ENCODE assay signal across 1 cellular context in the genomic region with DNA sequence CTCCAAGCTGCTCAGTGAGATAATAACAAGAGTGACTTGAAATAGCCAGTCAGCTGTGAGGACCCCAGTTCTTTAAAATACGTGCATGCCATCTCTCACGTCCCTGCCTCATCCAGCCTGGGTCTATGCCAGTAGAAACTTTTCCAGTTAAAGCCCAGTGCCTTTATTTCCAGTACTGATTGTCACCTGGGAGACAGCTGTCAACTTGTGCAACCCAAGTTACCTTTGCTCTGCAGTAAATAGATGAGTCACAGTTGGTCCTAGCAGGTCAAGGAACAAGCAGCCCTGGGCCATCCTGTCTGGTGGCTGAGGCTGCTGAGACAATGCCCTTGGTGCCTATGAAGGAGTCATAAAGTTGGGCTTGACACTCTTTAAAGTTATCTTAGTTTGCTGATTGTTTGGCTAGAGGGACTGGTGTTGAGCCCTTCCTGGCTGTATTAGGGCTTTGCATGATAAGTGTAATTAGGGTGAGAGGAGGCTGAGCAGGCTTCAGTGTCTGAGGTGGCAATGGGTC.
TF ChIP-seq lines count a peak whose summit lies in the region.

No MANE protein-coding gene starts in this region.

TF ChIP-seq in HepG2, 621 proteins besides CTCF, POLR2A, EP300 and RAD21 (continued from another document and continues in another):
- TF ChIP-seq, protein P1, sequence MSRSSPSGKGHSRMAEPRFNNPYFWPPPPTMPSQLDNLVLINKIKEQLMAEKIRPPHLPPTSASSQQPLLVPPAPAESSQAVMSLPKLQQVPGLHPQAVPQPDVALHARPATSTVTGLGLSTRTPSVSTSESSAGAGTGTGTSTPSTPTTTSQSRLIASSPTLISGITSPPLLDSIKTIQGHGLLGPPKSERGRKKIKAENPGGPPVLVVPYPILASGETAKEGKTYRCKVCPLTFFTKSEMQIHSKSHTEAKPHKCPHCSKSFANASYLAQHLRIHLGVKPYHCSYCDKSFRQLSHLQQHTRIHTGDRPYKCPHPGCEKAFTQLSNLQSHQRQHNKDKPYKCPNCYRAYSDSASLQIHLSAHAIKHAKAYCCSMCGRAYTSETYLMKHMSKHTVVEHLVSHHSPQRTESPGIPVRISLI (CRISPR knock-in tag; IDR thresholded peaks at IDR 0.05; ENCODE audit: borderline replicate concordance) = no peak
- TF ChIP-seq JUN (CRISPR knock-in tag; IDR thresholded peaks at IDR 0.05) (peak; percentile 35; the same call in 1 of the 2 replicates), FOSL1 (CRISPR knock-in tag; IDR thresholded peaks at IDR 0.05; ENCODE audit: borderline replicate concordance) (peak; percentile 82), SALL1 (CRISPR knock-in tag; IDR thresholded peaks at IDR 0.05) (peak; percentile 55), BATF2 (CRISPR knock-in tag; IDR thresholded peaks at IDR 0.05) (no peak), FOXO1 (CRISPR knock-in tag; IDR thresholded peaks at IDR 0.05) (peak; percentile 74; the same call in 1 of the 2 replicates), XBP1 (CRISPR knock-in tag; IDR thresholded peaks at IDR 0.05) (no peak), ZNF619 (CRISPR knock-in tag; IDR thresholded peaks at IDR 0.05) (no peak), SSRP1 (CRISPR knock-in tag; IDR thresholded peaks at IDR 0.05) (no peak), TSC22D2 (CRISPR knock-in tag; IDR thresholded peaks at IDR 0.05; ENCODE audit: borderline replicate concordance) (no peak), ZNF484 (CRISPR knock-in tag; IDR thresholded peaks at IDR 0.05; ENCODE audit: borderline replicate concordance, low read depth) (no peak), RFX3 (CRISPR knock-in tag; IDR thresholded peaks at IDR 0.05) (peak; percentile 82), SRSF4 (IDR thresholded peaks at IDR 0.05; ENCODE audit: low read depth, low read length, poor library complexity, severe bottlenecking) (no peak), ZBTB3 (CRISPR knock-in tag; IDR thresholded peaks at IDR 0.05; ENCODE audit: borderline replicate concordance, low read depth) (no peak), GATAD2A (CRISPR knock-in tag; IDR thresholded peaks at IDR 0.05) (peak; percentile 22; the same call in 1 of the 2 replicates), SIN3A (IDR thresholded peaks at IDR 0.05; ENCODE audit: borderline replicate concordance, low read depth, low read length) (0 out of 2 replicates have a peak, but pooled peaks have one; percentile 26), ETV5 (CRISPR knock-in tag; IDR thresholded peaks at IDR 0.05; ENCODE audit: borderline replicate concordance) (peak; percentile 25; the same call in 1 of the 2 replicates), SMAD1 (CRISPR knock-in tag; IDR thresholded peaks at IDR 0.05; ENCODE audit: borderline replicate concordance, low read depth) (no peak), FOXK1 (CRISPR knock-in tag; IDR thresholded peaks at IDR 0.05; ENCODE audit: borderline replicate concordance, low read depth) (peak; percentile 33; the same call in 1 of the 2 replicates), DNMT3B (CRISPR knock-in tag; conservative IDR thresholded peaks at IDR 0.05) (no peak), ISX (CRISPR knock-in tag; conservative IDR thresholded peaks at IDR 0.05) (no peak), ZNF737 (CRISPR knock-in tag; IDR thresholded peaks at IDR 0.05; ENCODE audit: borderline replicate concordance) (no peak), HOMEZ (CRISPR knock-in tag; IDR thresholded peaks at IDR 0.05; ENCODE audit: low read depth) (0 out of 2 replicates have a peak, but pooled peaks have one; percentile 37), KLF15 (CRISPR knock-in tag; IDR thresholded peaks at IDR 0.05; ENCODE audit: borderline replicate concordance) (no peak), ATF7-NPFF (CRISPR knock-in tag; IDR thresholded peaks at IDR 0.05; ENCODE audit: low read depth) (no peak), IRF2 (CRISPR knock-in tag; IDR thresholded peaks at IDR 0.05) (no peak), GTF3A (CRISPR knock-in tag; conservative IDR thresholded peaks at IDR 0.05) (no peak), ZNF30 (CRISPR knock-in tag; IDR thresholded peaks at IDR 0.05) (no peak), DNMT1 (CRISPR knock-in tag; IDR thresholded peaks at IDR 0.05) (no peak), SP4 (CRISPR knock-in tag; IDR thresholded peaks at IDR 0.05) (no peak), PAX8 (CRISPR knock-in tag; IDR thresholded peaks at IDR 0.05; ENCODE audit: borderline replicate concordance) (no peak), DPF2 (CRISPR knock-in tag; IDR thresholded peaks at IDR 0.05; ENCODE audit: borderline replicate concordance, low read depth) (no peak), HNF4A (CRISPR knock-in tag; IDR thresholded peaks at IDR 0.05) (peak; percentile 56), HHEX (CRISPR knock-in tag; IDR thresholded peaks at IDR 0.05) (no peak), FOXM1 (CRISPR knock-in tag; IDR thresholded peaks at IDR 0.05) (no peak), AGO1 (IDR thresholded peaks at IDR 0.05; ENCODE audit: low read depth, low read length, poor library complexity, severe bottlenecking) (no peak), ZNF788 (CRISPR knock-in tag; IDR thresholded peaks at IDR 0.05; ENCODE audit: borderline replicate concordance) (no peak), ZNF839 (CRISPR knock-in tag; IDR thresholded peaks at IDR 0.05; ENCODE audit: borderline replicate concordance) (no peak), JUND (CRISPR knock-in tag; IDR thresholded peaks at IDR 0.05) (peak; percentile 76), TEAD3 (CRISPR knock-in tag; optimal IDR thresholded peaks at IDR 0.05; ENCODE audit: borderline replicate concordance) (peak; percentile 17), FOXA3 (CRISPR knock-in tag; IDR thresholded peaks at IDR 0.05) (peak; percentile 69), ZBTB38 (CRISPR knock-in tag; IDR thresholded peaks at IDR 0.05) (no peak)
- TF ChIP-seq, protein P2, sequence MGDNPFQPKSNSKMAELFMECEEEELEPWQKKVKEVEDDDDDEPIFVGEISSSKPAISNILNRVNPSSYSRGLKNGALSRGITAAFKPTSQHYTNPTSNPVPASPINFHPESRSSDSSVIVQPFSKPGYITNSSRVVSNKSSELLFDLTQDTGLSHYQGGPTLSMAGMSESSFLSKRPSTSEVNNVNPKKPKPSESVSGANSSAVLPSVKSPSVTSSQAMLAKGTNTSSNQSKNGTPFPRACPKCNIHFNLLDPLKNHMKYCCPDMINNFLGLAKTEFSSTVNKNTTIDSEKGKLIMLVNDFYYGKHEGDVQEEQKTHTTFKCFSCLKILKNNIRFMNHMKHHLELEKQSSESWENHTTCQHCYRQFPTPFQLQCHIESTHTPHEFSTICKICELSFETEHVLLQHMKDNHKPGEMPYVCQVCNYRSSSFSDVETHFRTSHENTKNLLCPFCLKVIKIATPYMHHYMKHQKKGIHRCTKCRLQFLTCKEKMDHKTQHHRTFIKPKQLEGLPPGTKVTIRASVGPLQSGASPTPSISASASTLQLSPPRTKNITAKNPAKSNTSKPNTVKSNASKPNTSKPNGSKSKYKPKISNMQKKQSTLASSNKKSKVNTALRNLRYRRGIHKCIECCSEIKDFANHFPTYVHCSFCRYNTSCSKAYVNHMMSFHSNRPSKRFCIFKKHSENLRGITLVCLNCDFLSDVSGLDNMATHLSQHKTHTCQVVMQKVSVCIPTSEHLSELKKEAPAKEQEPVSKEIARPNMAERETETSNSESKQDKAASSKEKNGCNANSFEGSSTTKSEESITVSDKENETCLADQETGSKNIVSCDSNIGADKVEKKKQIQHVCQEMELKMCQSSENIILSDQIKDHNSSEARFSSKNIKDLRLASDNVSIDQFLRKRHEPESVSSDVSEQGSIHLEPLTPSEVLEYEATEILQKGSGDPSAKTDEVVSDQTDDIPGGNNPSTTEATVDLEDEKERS (CRISPR knock-in tag; IDR thresholded peaks at IDR 0.05) = no peak
- TF ChIP-seq, protein P3, sequence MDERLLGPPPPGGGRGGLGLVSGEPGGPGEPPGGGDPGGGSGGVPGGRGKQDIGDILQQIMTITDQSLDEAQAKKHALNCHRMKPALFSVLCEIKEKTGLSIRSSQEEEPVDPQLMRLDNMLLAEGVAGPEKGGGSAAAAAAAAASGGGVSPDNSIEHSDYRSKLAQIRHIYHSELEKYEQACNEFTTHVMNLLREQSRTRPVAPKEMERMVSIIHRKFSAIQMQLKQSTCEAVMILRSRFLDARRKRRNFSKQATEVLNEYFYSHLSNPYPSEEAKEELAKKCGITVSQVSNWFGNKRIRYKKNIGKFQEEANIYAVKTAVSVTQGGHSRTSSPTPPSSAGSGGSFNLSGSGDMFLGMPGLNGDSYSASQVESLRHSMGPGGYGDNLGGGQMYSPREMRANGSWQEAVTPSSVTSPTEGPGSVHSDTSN (CRISPR knock-in tag; IDR thresholded peaks at IDR 0.05) = no peak
- TF ChIP-seq, protein P4, sequence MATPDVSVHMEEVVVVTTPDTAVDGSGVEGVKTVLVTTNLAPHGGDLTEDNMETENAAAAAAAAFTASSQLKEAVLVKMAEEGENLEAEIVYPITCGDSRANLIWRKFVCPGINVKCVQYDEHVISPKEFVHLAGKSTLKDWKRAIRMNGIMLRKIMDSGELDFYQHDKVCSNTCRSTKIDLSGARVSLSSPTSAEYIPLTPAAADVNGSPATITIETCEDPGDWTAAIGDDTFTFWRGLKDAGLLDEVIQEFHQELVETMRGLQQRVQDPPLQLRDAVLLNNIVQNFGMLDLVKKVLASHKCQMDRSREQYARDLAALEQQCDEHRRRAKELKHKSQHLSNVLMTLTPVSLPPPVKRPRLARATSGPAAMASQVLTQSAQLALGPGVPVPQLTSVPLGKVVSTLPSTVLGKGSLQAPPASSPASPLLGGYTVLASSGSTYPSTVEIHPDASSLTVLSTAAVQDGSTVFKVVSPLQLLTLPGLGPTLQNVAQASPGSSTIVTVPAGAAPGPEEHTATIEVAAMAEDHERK (CRISPR knock-in tag; IDR thresholded peaks at IDR 0.05; ENCODE audit: low read depth) = no peak
- TF ChIP-seq, protein P5, sequence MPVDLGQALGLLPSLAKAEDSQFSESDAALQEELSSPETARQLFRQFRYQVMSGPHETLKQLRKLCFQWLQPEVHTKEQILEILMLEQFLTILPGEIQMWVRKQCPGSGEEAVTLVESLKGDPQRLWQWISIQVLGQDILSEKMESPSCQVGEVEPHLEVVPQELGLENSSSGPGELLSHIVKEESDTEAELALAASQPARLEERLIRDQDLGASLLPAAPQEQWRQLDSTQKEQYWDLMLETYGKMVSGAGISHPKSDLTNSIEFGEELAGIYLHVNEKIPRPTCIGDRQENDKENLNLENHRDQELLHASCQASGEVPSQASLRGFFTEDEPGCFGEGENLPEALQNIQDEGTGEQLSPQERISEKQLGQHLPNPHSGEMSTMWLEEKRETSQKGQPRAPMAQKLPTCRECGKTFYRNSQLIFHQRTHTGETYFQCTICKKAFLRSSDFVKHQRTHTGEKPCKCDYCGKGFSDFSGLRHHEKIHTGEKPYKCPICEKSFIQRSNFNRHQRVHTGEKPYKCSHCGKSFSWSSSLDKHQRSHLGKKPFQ (CRISPR knock-in tag; IDR thresholded peaks at IDR 0.05; ENCODE audit: insufficient replicate concordance) = no peak
- TF ChIP-seq, protein P6, sequence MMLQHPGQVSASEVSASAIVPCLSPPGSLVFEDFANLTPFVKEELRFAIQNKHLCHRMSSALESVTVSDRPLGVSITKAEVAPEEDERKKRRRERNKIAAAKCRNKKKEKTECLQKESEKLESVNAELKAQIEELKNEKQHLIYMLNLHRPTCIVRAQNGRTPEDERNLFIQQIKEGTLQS (CRISPR knock-in tag; IDR thresholded peaks at IDR 0.05) = peak; percentile 54
- TF ChIP-seq, protein P7, sequence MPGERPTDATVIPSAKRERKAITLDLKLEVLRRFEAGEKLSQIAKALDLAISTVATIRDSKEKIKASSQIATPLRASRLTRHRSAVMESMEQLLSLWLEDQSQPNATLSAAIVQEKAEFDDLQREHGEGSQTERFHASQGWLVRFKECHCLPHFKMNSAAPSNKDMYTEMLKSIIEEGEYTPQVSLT (CRISPR knock-in tag; IDR thresholded peaks at IDR 0.05; ENCODE audit: borderline replicate concordance, low read depth) = no peak
- TF ChIP-seq, protein P8, sequence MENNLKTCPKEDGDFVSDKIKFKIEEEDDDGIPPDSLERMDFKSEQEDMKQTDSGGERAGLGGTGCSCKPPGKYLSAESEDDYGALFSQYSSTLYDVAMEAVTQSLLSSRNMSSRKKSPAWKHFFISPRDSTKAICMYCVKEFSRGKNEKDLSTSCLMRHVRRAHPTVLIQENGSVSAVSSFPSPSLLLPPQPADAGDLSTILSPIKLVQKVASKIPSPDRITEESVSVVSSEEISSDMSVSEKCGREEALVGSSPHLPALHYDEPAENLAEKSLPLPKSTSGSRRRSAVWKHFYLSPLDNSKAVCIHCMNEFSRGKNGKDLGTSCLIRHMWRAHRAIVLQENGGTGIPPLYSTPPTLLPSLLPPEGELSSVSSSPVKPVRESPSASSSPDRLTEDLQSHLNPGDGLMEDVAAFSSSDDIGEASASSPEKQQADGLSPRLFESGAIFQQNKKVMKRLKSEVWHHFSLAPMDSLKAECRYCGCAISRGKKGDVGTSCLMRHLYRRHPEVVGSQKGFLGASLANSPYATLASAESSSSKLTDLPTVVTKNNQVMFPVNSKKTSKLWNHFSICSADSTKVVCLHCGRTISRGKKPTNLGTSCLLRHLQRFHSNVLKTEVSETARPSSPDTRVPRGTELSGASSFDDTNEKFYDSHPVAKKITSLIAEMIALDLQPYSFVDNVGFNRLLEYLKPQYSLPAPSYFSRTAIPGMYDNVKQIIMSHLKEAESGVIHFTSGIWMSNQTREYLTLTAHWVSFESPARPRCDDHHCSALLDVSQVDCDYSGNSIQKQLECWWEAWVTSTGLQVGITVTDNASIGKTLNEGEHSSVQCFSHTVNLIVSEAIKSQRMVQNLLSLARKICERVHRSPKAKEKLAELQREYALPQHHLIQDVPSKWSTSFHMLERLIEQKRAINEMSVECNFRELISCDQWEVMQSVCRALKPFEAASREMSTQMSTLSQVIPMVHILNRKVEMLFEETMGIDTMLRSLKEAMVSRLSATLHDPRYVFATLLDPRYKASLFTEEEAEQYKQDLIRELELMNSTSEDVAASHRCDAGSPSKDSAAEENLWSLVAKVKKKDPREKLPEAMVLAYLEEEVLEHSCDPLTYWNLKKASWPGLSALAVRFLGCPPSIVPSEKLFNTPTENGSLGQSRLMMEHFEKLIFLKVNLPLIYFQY (CRISPR knock-in tag; IDR thresholded peaks at IDR 0.05; ENCODE audit: borderline replicate concordance) = no peak; the same call in 1 of the 2 replicates
